11 cellular contexts compared by ENCODE assay signal in genomic region chr4:145808848-145809512, GRCh38.
DNase-seq lines count a peak whose midpoint lies in the region; ATAC-seq, FAIRE-seq and TF ChIP-seq lines count a peak whose summit lies in the region.
"Had no signal": no experiment of that assay in that cellular context is flagged by ENCODE, and none has a peak within 500 bp of the region (broad histone marks: within the 10 kb centered on the region; RNA-seq: fewer than 3 reads in every experiment).

No MANE protein-coding gene starts in this region.

- no peak for DNase-seq in GM12892 (ENCODE audit: insufficient read length)
- DNase-seq in epithelial cell of prostate (ENCODE audit: low read depth, low spot score): no peak
- no peak for DNase-seq in OCI-M2 (lab: John Stamatoyannopoulos, UW; ENCODE audit: unreplicated experiment)
- DNase-seq in aorta: no peak
- DNase-seq in upper lobe of right lung: no peak
- DNase-seq in iPS-NIHi7 (ENCODE audit: extremely low spot score): no peak
- DNase-seq: midbrain, NCI-H2171 treated with DMSO at 0.1 percent for 48 hours, T-helper 9 cell had no signal

- H3K27ac ChIP-seq in HUES48 (ENCODE audit: low read depth, low read length) (peak overlapping the region; percentile 86), epithelial cell of prostate (peak overlapping the region; percentile 94), aorta (ENCODE audit: low read depth in 1 of 2, low read length in 2 of 2) (no peak overlapping the region), upper lobe of right lung (no peak overlapping the region)

- FAIRE-seq in GM12892 (lab: Jason Lieb, UNC): peak; percentile 74

- H3K9me3 ChIP-seq in HUES48 (ENCODE audit: control insufficient read depth, insufficient read depth, low read length) (peaks cover 16% of the 10 kb centered on the region), aorta (ENCODE audit: control insufficient read depth, low read length) (no peaks in the 10 kb centered on the region), upper lobe of right lung (peaks cover 8% of the 10 kb centered on the region)

- H3K9ac ChIP-seq in HUES48 (ENCODE audit: low read depth, low read length): no peak overlapping the region

- TF ChIP-seq POLR2A in GM12892 (IDR thresholded peaks at IDR 0.05; ENCODE audit: low read depth, low read length): no peak

- no peak overlapping the region for H3K4me3 ChIP-seq in HUES48 (ENCODE audit: low read depth, low read length)
- no peak overlapping the region for H3K4me3 ChIP-seq in aorta (ENCODE audit: low read length in 2 of 2)
- no peak overlapping the region for H3K4me3 ChIP-seq in upper lobe of right lung

- ATAC-seq in GM21367 (IDR thresholded peaks at IDR 0.05; ENCODE audit: unreplicated experiment): peak; percentile 30
- no peak for ATAC-seq in aorta (ENCODE audit: low FRiP score)
- ATAC-seq in upper lobe of right lung: no peak

- WGBS in aorta, 2 donors: 75 to 77% methylated on average over 3 of the region's 3 CpGs

- H3K27me3 ChIP-seq in HUES48 (ENCODE audit: control insufficient read depth, insufficient read depth, low read length): no peaks in the 10 kb centered on the region
- H3K27me3 ChIP-seq in aorta (ENCODE audit: control insufficient read depth in 1 of 2, insufficient read depth in 2 of 2, low read length in 1 of 2): no peaks in the 10 kb centered on the region
- H3K27me3 ChIP-seq in upper lobe of right lung: no peaks in the 10 kb centered on the region

- no peak for TF ChIP-seq CTCF in upper lobe of right lung (IDR thresholded peaks at IDR 0.05)

- intact Hi-C loops in aorta (cut with DNase I): loop anchor here in 1 of 2 donors (10.0 kb wide), 2 partner anchors 74 to 184 kb away; no protein-coding TSS in a partner anchor
- intact Hi-C loops in upper lobe of right lung (cut with DNase I): no loop called here

- H3K4me1 ChIP-seq in HUES48 (ENCODE audit: control insufficient read depth, insufficient read depth, low read length) (peaks cover 24% of the 10 kb centered on the region), aorta (ENCODE audit: control insufficient read depth in 1 of 2, insufficient read depth in 2 of 2, low read length in 2 of 2) (peaks cover 0 to 4% of the 10 kb centered on the region in 2 donors), upper lobe of right lung (peaks cover 9% of the 10 kb centered on the region)

- H3K36me3 ChIP-seq in HUES48 (ENCODE audit: control insufficient read depth, insufficient read depth, low read length) (peaks cover 42% of the 10 kb centered on the region), aorta (ENCODE audit: control insufficient read depth in 1 of 2, insufficient read depth in 2 of 2, low read length in 1 of 2) (no peaks in the 10 kb centered on the region), upper lobe of right lung (no peaks in the 10 kb centered on the region)

Comparison
In these comparisons a context has a peak if more than half of its experiments do, and no peak if none do; other contexts are left out.
1. H3K27ac ChIP-seq: peak in HUES48 (single experiment) and epithelial cell of prostate (single experiment); none in aorta (0 of 2) and upper lobe of right lung (single experiment).